ENCODE assay signal across 8 cellular contexts in the genomic region with DNA sequence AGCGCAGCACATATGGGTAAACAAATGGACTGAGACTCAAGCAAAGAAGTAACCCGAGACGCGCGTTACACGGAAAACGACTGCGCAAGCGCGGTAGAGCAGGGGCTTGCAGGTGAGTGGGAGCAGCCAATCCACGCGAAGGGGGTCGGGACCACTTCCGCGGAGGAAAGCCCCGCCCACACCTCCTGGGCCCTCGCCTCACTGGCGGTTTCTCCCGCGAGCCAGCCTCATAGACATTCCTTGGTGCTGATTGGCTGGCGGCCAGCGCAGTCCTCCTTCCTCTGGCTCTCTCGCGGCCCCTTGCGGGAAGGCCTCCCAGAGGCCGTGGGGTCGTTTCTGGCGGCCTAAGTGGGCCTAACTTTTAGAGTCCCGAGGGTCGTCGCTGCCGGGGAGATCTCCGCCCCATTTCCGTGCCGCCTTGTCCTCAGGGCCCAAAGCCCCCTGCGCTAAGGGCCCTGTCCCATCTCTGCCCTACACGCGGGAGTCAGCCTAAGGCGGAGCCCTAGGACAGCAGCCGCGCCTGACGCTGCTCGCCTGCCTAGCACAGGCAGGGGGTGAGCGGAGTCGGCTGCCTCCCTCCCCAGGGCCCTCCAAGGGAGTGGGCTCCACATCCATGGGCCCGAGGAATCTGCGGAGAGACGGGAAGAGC. TPM values are rescaled to one million over a fixed set of nuclear protein-coding genes. Genes with fewer than 3 reads are reported as not detected.
DNase-seq lines count a peak whose midpoint lies in the region; ATAC-seq and TF ChIP-seq lines count a peak whose summit lies in the region.

No MANE protein-coding gene starts in this region.

- TF ChIP-seq CTCF in type B pancreatic cell (conservative IDR thresholded peaks at IDR 0.05): peak; percentile 24

- no peaks in the 10 kb centered on the region for H3K9me3 Mint-ChIP-seq in type B pancreatic cell

- ATAC-seq in GM21619 (IDR thresholded peaks at IDR 0.05; ENCODE audit: unreplicated experiment): peak; percentile 99
- peak; percentile 98 to 99 for ATAC-seq in left cardiac atrium

- no peaks in the 10 kb centered on the region for H3K27me3 Mint-ChIP-seq in type B pancreatic cell

- peak overlapping the region; percentile 85 for H3K27ac Mint-ChIP-seq in type B pancreatic cell

- peak overlapping the region; percentile 94 for H3K4me3 Mint-ChIP-seq in type B pancreatic cell

- no peaks in the 10 kb centered on the region for H3K36me3 Mint-ChIP-seq in type B pancreatic cell

- DNase-seq in DMS53 (lab: John Stamatoyannopoulos, UW): peak; percentile 99
- peak; percentile 41 for DNase-seq in M059J (ENCODE audit: low read depth)
- DNase-seq in SKM-1 treated with dmso at 0.1 percent for 144 hours (lab: John Stamatoyannopoulos, UW; ENCODE audit: unreplicated experiment): peak; percentile 79
- DNase-seq in amygdala (lab: John Stamatoyannopoulos, UW): peak in 55 of 56 donors; percentile 43 to 97 (median 87)
- peak; percentile 98 for DNase-seq in left cardiac atrium
- DNase-seq in posterior vena cava (ENCODE audit: low spot score): peak; percentile 96
- DNase-seq in type B pancreatic cell (ENCODE audit: extremely low spot score, unreplicated experiment): peak; percentile 94

- H3K4me1 Mint-ChIP-seq in type B pancreatic cell (ENCODE audit: unreplicated experiment): no peaks in the 10 kb centered on the region

- intact Hi-C loops in left cardiac atrium (cut with DNase I) (no loop called here), posterior vena cava (cut with DNase I) (no loop called here)

RNA-seq across cellular contexts. Expression of a gene that starts 9.1 kb away (rescaled TPM):
- not detected in 2 replicates for total RNA-seq in M059J (2014; rRNA removed; shearing (Covaris generic))
- total RNA-seq in left cardiac atrium (not detected), posterior vena cava (not detected), type B pancreatic cell (ENCODE audit: low replicate concordance) (0.97 and 3.1 TPM in 2 replicates)

RNA-seq across cellular contexts. Expression of a gene that starts 46.7 kb away (rescaled TPM):
- total RNA-seq in M059J (2014; rRNA removed; shearing (Covaris generic)): 129 and 179 TPM in 2 replicates
- total RNA-seq in left cardiac atrium: 100 to 1,000 TPM in 1 of 2 donors, 10 to 100 TPM in 1; 83.6 to 107 TPM
- total RNA-seq in posterior vena cava: 100 to 1,000 TPM; 109 to 112 TPM
- 220 and 287 TPM in 2 replicates for total RNA-seq in type B pancreatic cell (ENCODE audit: low replicate concordance)

Comparison
In these comparisons a context has a peak if more than half of its experiments do, and no peak if none do; other contexts are left out.
1. Peak in every context shown above with its lines: DNase-seq and ATAC-seq.
2. DNase-seq: peak in every context shown above with its lines; median percentile 99 in DMS53; 98 in left cardiac atrium; 96 in posterior vena cava; 94 in type B pancreatic cell; 87 in amygdala; 79 in SKM-1 treated with dmso at 0.1 percent for 144 hours; 41 in M059J.